10 cellular contexts compared by ENCODE assay signal in the genomic region with DNA sequence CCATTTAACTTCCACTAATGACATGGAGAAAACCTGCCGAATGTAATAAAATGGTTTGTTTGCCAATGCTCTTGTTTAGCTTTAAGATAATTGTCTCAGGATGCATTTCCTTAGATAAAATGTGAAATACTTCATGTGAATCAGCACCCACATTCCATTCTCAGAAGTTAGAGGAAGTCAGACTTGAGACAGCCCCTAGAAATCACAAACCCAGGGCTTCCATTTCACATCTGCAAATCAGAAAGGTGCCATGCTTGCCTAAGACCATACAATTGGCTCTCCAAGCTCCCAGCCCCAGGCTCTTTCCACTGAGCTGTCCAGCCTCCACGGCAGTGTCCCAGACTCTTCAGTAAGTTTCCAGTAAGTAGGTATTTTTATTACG. TPM values are rescaled to one million over a fixed set of nuclear protein-coding genes. Genes with fewer than 3 reads are reported as not detected.
DNase-seq lines count a peak whose midpoint lies in the region; ATAC-seq and TF ChIP-seq lines count a peak whose summit lies in the region.
"Had no signal": no experiment of that assay in that cellular context is flagged by ENCODE, and none has a peak within 500 bp of the region (broad histone marks: within the 10 kb centered on the region; RNA-seq: fewer than 3 reads in every experiment).

No MANE protein-coding gene starts in this region.

- no peak overlapping the region for H3K18ac ChIP-seq in IMR-90 (ENCODE audit: low read depth, low read length)

- H3K14ac ChIP-seq in IMR-90 (replicated peaks; ENCODE audit: low read depth, low read length): no peak overlapping the region

- H3K4me3 Mint-ChIP-seq in chondrocyte (ENCODE audit: unreplicated experiment): no peak overlapping the region

- CTCF ChIA-PET in IMR-90 (lab: Yijun Ruan, JAX): interaction anchor here (0.7 to 1.6 kb wide), 2 partner anchors 11 to 24 kb away, joined by 3 read pairs; no protein-coding TSS in a partner anchor

- POLR2A ChIA-PET in IMR-90 (lab: Charles Lee; ENCODE audit: unreplicated experiment): interaction anchor here (0.6 kb wide), 2 partner anchors 35 to 53 kb away, joined by 3 read pairs; no protein-coding TSS in a partner anchor

- peaks cover 9% of the 10 kb centered on the region for H3K36me3 Mint-ChIP-seq in chondrocyte (ENCODE audit: low read depth)

- H4K5ac ChIP-seq in IMR-90 (ENCODE audit: low read depth, low read length): no peak overlapping the region

- in situ Hi-C loops in IMR-90 (cut with MboI; ENCODE audit: low sequenced_read_pairs): no loop called here

- no peaks in the 10 kb centered on the region for H4K20me1 ChIP-seq in IMR-90 (ENCODE audit: insufficient read depth, low read length)

- dilution Hi-C loops in IMR-90 (cut with HindIII; ENCODE audit: low sequenced_read_pairs, unreplicated experiment): no loop called here

- H3K4me1 ChIP-seq in BE2C (peaks cover 33% of the 10 kb centered on the region), IMR-90 (ENCODE audit: control insufficient read depth, insufficient read depth, low read length) (peaks cover 16% of the 10 kb centered on the region)
- H3K4me1 ChIP-seq: colonic mucosa had no signal

- no peak overlapping the region for H3K23ac ChIP-seq in IMR-90 (ENCODE audit: low read depth, low read length)

- no peak overlapping the region for H3K9ac ChIP-seq in IMR-90 (ENCODE audit: low read depth, low read length)

- intact Hi-C loops in IMR-90 (cut with micrococcal nuclease): no loop called here

- peaks cover 15 to 61% of the 10 kb centered on the region in 2 experiments for H3K79me1 ChIP-seq in IMR-90 (ENCODE audit: low read depth in 1 of 2, low read length in 2 of 2)

- no peak for TF ChIP-seq POLR2A in IMR-90 (IDR thresholded peaks at IDR 0.05; ENCODE audit: low read depth, low read length)

- no peak overlapping the region for H2AK9ac ChIP-seq in IMR-90 (replicated peaks; ENCODE audit: low read depth, low read length, poor library complexity)

- no peak overlapping the region for H3K4me3 ChIP-seq in BE2C (ENCODE audit: low read depth, low read length)
- no peak overlapping the region for H3K4me3 ChIP-seq in IMR-90 (ENCODE audit: insufficient read depth, low read depth, low read length)
- H3K4me3 ChIP-seq: colonic mucosa had no signal

- no peaks in the 10 kb centered on the region for H3K27me3 Mint-ChIP-seq in chondrocyte (ENCODE audit: low read depth)

- peaks cover 35% of the 10 kb centered on the region for H3K4me1 Mint-ChIP-seq in chondrocyte (ENCODE audit: low read depth)

- no peak overlapping the region for H4K91ac ChIP-seq in IMR-90 (ENCODE audit: insufficient read depth, low read depth, low read length)

- H2BK5ac ChIP-seq in IMR-90 (ENCODE audit: low read depth, low read length, poor library complexity, severe bottlenecking): peak overlapping the region; percentile 43

- ATAC-seq in IMR-90 (ENCODE audit: low read depth): peak; percentile 94

- WGBS in IMR-90 (ENCODE audit: extremely low coverage in 2 of 2, insufficient read length in 1 of 2), 2 experiments: no CpG with 5 or more reads among the region's 3 CpGs

- peak; percentile 79 for DNase-seq in BE2C
- DNase-seq in IMR-90: peak; percentile 77
- no peak for DNase-seq in chondrocyte (ENCODE audit: low spot score)
- DNase-seq in non-pigmented ciliary epithelial cell (ENCODE audit: low read depth): peak; percentile 48
- no peak for DNase-seq in activated effector memory CD4-positive, alpha-beta T cell treated with anti-CD3 and anti-CD28 coated beads, Interleukin-2, amount 50 U/mL, for 16 hours
- DNase-seq in GOT3 (lab: John Stamatoyannopoulos, UW): no peak
- DNase-seq in iPS-NIHi7 (ENCODE audit: extremely low spot score): no peak
- DNase-seq: colonic mucosa, NCI-H526 had no signal

- H2AK5ac ChIP-seq in IMR-90 (ENCODE audit: low read depth, low read length): no peak overlapping the region

- no TSS peak for BruUV-seq in IMR-90 (replicated peaks; lab: Mats Ljungman, UMichigan)

- no peak overlapping the region; the same call in 1 of the 2 replicates for H2BK120ac ChIP-seq in IMR-90 (ENCODE audit: low read depth, low read length)

- H3K9me1 ChIP-seq in IMR-90 (ENCODE audit: insufficient read depth, low read length): peaks cover 8% of the 10 kb centered on the region

- no peak for TF ChIP-seq RAD21 in IMR-90 (IDR thresholded peaks at IDR 0.05; ENCODE audit: low read length)

- peak overlapping the region; percentile 75 for H3K27ac Mint-ChIP-seq in chondrocyte (ENCODE audit: unreplicated experiment)

- H3K56ac ChIP-seq in IMR-90 (ENCODE audit: extremely low read depth, insufficient read depth, low read length): no peak overlapping the region

- H3K27me3 ChIP-seq in BE2C (no peaks in the 10 kb centered on the region), IMR-90 (ENCODE audit: control insufficient read depth, insufficient read depth, low read length) (no peaks in the 10 kb centered on the region)
- H3K27me3 ChIP-seq: colonic mucosa, neutrophil had no signal

- H3K36me3 ChIP-seq in BE2C: peaks cover 25% of the 10 kb centered on the region
- peaks cover 5% of the 10 kb centered on the region for H3K36me3 ChIP-seq in IMR-90 (ENCODE audit: control insufficient read depth, insufficient read depth, low read length)
- H3K36me3 ChIP-seq: colonic mucosa had no signal

- peak overlapping the region; percentile 8; the same call in 1 of the 2 replicates for H3K4me2 ChIP-seq in IMR-90 (ENCODE audit: low read depth, low read length)

- TF ChIP-seq CTCF in BE2C (IDR thresholded peaks at IDR 0.05; ENCODE audit: low read depth, low read length): no peak
- no peak for TF ChIP-seq CTCF in IMR-90 (conservative IDR thresholded peaks at IDR 0.05; ENCODE audit: low read depth, low read length)
- TF ChIP-seq CTCF in chondrocyte (IDR thresholded peaks at IDR 0.05): no peak

- peak overlapping the region in 1 of 2 experiments; percentile 20; a peak in 1 of 4 replicates for H4K8ac ChIP-seq in IMR-90 (ENCODE audit: low read depth in 2 of 2, low read length in 2 of 2)

- H2BK15ac ChIP-seq in IMR-90 (ENCODE audit: low read depth, low read length): 0 out of 3 replicates have a peak overlapping the region, but pooled peaks have one; percentile 79

- H3K9me3 Mint-ChIP-seq in chondrocyte (ENCODE audit: low read depth): no peaks in the 10 kb centered on the region

- peak overlapping the region; percentile 51; the same call in 1 of the 2 replicates for H3K4ac ChIP-seq in IMR-90 (ENCODE audit: low read depth, low read length)

- H3K27ac ChIP-seq in IMR-90 (ENCODE audit: insufficient read depth, low read length): no peak overlapping the region
- H3K27ac ChIP-seq: neutrophil had no signal

- no peak overlapping the region for H2AFZ ChIP-seq in IMR-90 (replicated peaks; ENCODE audit: low read length, poor library complexity)

- H2BK20ac ChIP-seq in IMR-90 (ENCODE audit: low read depth, low read length): no peak overlapping the region; the same call in 1 of the 2 replicates

- H3K9me3 ChIP-seq in BE2C (no peaks in the 10 kb centered on the region), IMR-90 (ENCODE audit: control insufficient read depth, insufficient read depth, low read length) (no peaks in the 10 kb centered on the region)
- H3K9me3 ChIP-seq: colonic mucosa, neutrophil had no signal

TF ChIP-seq in IMR-90, 13 proteins besides CTCF, POLR2A, EP300 and RAD21:
- TF ChIP-seq CHD1 (IDR thresholded peaks at IDR 0.05; ENCODE audit: low read depth, low read length) (no peak), SMC3 (IDR thresholded peaks at IDR 0.05; ENCODE audit: low read depth, low read length) (no peak), MXI1 (IDR thresholded peaks at IDR 0.05; ENCODE audit: borderline replicate concordance, low read depth, low read length) (no peak), BHLHE40 (IDR thresholded peaks at IDR 0.05; ENCODE audit: low read depth, low read length) (no peak), CEBPB (IDR thresholded peaks at IDR 0.05; ENCODE audit: low read depth, low read length) (no peak), NFE2L2 (IDR thresholded peaks at IDR 0.05; ENCODE audit: low read depth, low read length) (no peak), RFX5 (IDR thresholded peaks at IDR 0.05; ENCODE audit: low read depth, low read length) (no peak), USF2 (IDR thresholded peaks at IDR 0.05; ENCODE audit: low read depth, low read length) (no peak), ELK1 (IDR thresholded peaks at IDR 0.05; ENCODE audit: borderline replicate concordance, low read depth, low read length) (no peak), MAZ (IDR thresholded peaks at IDR 0.05; ENCODE audit: borderline replicate concordance, low read depth, low read length) (no peak), FOS (IDR thresholded peaks at IDR 0.05; ENCODE audit: low read depth, low read length) (no peak), MAFK (IDR thresholded peaks at IDR 0.05; ENCODE audit: low read depth, low read length) (no peak), RCOR1 (IDR thresholded peaks at IDR 0.05; ENCODE audit: insufficient replicate concordance, low read length) (no peak)
TF ChIP-seq in IMR-90: peak in this region for 0.

RNA-seq across cellular contexts. Expression of gene ADORA2A, which starts 35.6 kb away (rescaled TPM):
- 5.2 TPM for polyA plus RNA-seq in BE2C (2012; ENCODE audit: insufficient read depth, insufficient read length, low read depth)
- total RNA-seq in IMR-90 (2012; rRNA removed) (0.28 and 0.36 TPM in 2 replicates), chondrocyte (2.3 to 3.6 TPM (median 2.4 TPM) in 3 replicates)
- polyA plus RNA-seq in IMR-90 (2012; rRNA removed): 0.76 and 1.1 TPM in 2 replicates
- polyA plus RNA-seq in IMR-90 (2012; cell fraction: cytosol; rRNA removed): 1.3 and 1.6 TPM in 2 replicates
- polyA plus RNA-seq in IMR-90 (2012; cell fraction: nucleus; rRNA removed; ENCODE audit: low replicate concordance): 2.9 and 7.6 TPM in 2 replicates

Comparison
In these comparisons a context has a peak if more than half of its experiments do, and no peak if none do; other contexts are left out.
1. DNase-seq: peak in BE2C (single experiment), IMR-90 (single experiment) and non-pigmented ciliary epithelial cell (single experiment); none in chondrocyte (single experiment), activated effector memory CD4-positive, alpha-beta T cell treated with anti-CD3 and anti-CD28 coated beads, Interleukin-2, amount 50 U/mL, for 16 hours (single experiment), GOT3 (single experiment) and iPS-NIHi7 (single experiment).